25 cellular contexts compared by ENCODE assay signal in genomic region chr9:107138261-107138992, GRCh38.
A peak's percentile ranks its signal among the peaks of the same experiment; 100 is the strongest.
DNase-seq lines count a peak whose midpoint lies in the region; ATAC-seq and TF ChIP-seq lines count a peak whose summit lies in the region.
"Had no signal": no experiment of that assay in that cellular context is flagged by ENCODE, and none has a peak within 500 bp of the region (broad histone marks: within the 10 kb centered on the region; RNA-seq: fewer than 3 reads in every experiment).

No MANE protein-coding gene starts in this region.

- no peaks in the 10 kb centered on the region for H3K9me3 Mint-ChIP-seq in activated T-helper 17 cell treated with anti-CD3 and anti-CD28 coated beads, Interleukin-2, amount 50 U/mL, for 72 hours
- H3K9me3 Mint-ChIP-seq: activated naive CD8-positive, alpha-beta T cell treated with anti-CD3 and anti-CD28 coated beads, Interleukin-2, amount 10 ng/mL, durations not matched to agents 7 days and 5 days; CD4-positive, alpha-beta memory T cell; naive B cell; stimulated activated naive B cell treated with anti-CD40 and anti-IgM and Interleukin-4, amounts not matched to agents 10 μg/mL and 1 μg/mL and 100 μg/mL, for 72 hours had no signal

- in situ Hi-C loops in GM23248 (cut with MboI) (no loop called here), astrocyte of the cerebellum (cut with HindIII; ENCODE audit: low sequenced_read_pairs) (no loop called here)

- no peaks in the 10 kb centered on the region for H3K79me2 ChIP-seq in GM23248 (ENCODE audit: insufficient read depth)
- H3K79me2 ChIP-seq: hepatocyte had no signal

- TF ChIP-seq CTCF in astrocyte of the cerebellum (IDR thresholded peaks at IDR 0.05; ENCODE audit: low read depth, low read length, missing control alignments) (no peak), foreskin keratinocyte (conservative IDR thresholded peaks at IDR 0.05) (no peak)

- H3K27me3 ChIP-seq in GM23248 (replicated peaks; ENCODE audit: insufficient read depth) (peaks cover 50% of the 10 kb centered on the region), foreskin keratinocyte (peaks cover 28% of the 10 kb centered on the region)
- H3K27me3 ChIP-seq: body of pancreas, hepatocyte, uterus had no signal

- peaks cover 26% of the 10 kb centered on the region for H3K27me3 Mint-ChIP-seq in activated T-helper 17 cell treated with anti-CD3 and anti-CD28 coated beads, Interleukin-2, amount 50 U/mL, for 72 hours

- no peak overlapping the region for H3K4me3 Mint-ChIP-seq in activated T-helper 17 cell treated with anti-CD3 and anti-CD28 coated beads, Interleukin-2, amount 50 U/mL, for 72 hours
- H3K4me3 Mint-ChIP-seq: activated naive CD8-positive, alpha-beta T cell treated with anti-CD3 and anti-CD28 coated beads, Interleukin-2, amount 10 ng/mL, durations not matched to agents 7 days and 5 days; CD4-positive, alpha-beta memory T cell; naive B cell; stimulated activated naive B cell treated with anti-CD40 and anti-IgM and Interleukin-4, amounts not matched to agents 10 μg/mL and 1 μg/mL and 100 μg/mL, for 72 hours had no signal

- intact Hi-C loops in sciatic nerve (cut with DNase I): no loop called here

- peak; percentile 32 for DNase-seq in GM23248
- DNase-seq in astrocyte of the cerebellum (ENCODE audit: low read depth): peak; percentile 2
- peak; percentile 39 for DNase-seq in kidney tubule cell (ENCODE audit: low spot score)
- DNase-seq in sciatic nerve (ENCODE audit: low spot score): no peak
- DNase-seq in foreskin keratinocyte: no peak
- DNase-seq in NCI-H187 treated with DMSO at 0.1 percent for 48 hours (lab: John Stamatoyannopoulos, UW): no peak
- DNase-seq: activated CD4-positive, alpha-beta T cell treated with anti-CD3 and anti-CD28 coated beads for 48 hours; activated CD8-positive, alpha-beta memory T cell treated with anti-CD3 and anti-CD28 coated beads for 24 hours; activated gamma-delta T cell; activated naive CD8-positive, alpha-beta T cell treated with anti-CD3 and anti-CD28 coated beads, Interleukin-2, amount 10 ng/mL, durations not matched to agents 7 days and 5 days; naive B cell; SHP77 treated with DMSO at 0.1 percent for 48 hours; stimulated activated CD4-positive, alpha-beta T cell treated with anti-CD3 and anti-CD28 coated beads, Interleukin-12 subunit alpha, Interleukin-12 subunit beta, amount 100 ng/mL, for 4 hours; stimulated activated naive B cell treated with anti-CD40 and anti-IgM and Interleukin-4, amounts not matched to agents 10 μg/mL and 1 μg/mL and 100 μg/mL, for 72 hours; T1000; uterus; WERI-Rb-1 had no signal

- H3K4me1 ChIP-seq in GM23248 (ENCODE audit: insufficient read depth): no peaks in the 10 kb centered on the region
- no peaks in the 10 kb centered on the region for H3K4me1 ChIP-seq in foreskin keratinocyte
- H3K4me1 ChIP-seq: A549, body of pancreas, uterus had no signal

- no peak overlapping the region for H3K9ac ChIP-seq in GM23248

- no peak overlapping the region for H3K27ac Mint-ChIP-seq in activated T-helper 17 cell treated with anti-CD3 and anti-CD28 coated beads, Interleukin-2, amount 50 U/mL, for 72 hours
- H3K27ac Mint-ChIP-seq: activated naive CD8-positive, alpha-beta T cell treated with anti-CD3 and anti-CD28 coated beads, Interleukin-2, amount 10 ng/mL, durations not matched to agents 7 days and 5 days; stimulated activated naive B cell treated with anti-CD40 and anti-IgM and Interleukin-4, amounts not matched to agents 10 μg/mL and 1 μg/mL and 100 μg/mL, for 72 hours had no signal

- no peak overlapping the region for H3K4me2 ChIP-seq in GM23248 (ENCODE audit: unreplicated experiment)
- H3K4me2 ChIP-seq: A549, hepatocyte had no signal

- 20 to 24% methylated on average over 5 of the region's 5 CpGs for WGBS in GM23248 (ENCODE audit: low coverage in 1 of 2, low lambda C conversion rate in 2 of 2, missing lambda C conversion rate in 2 of 2), 2 experiments

- ATAC-seq in sciatic nerve: peak; percentile 49
- ATAC-seq in GM18519 (IDR thresholded peaks at IDR 0.05; ENCODE audit: low FRiP score, unreplicated experiment): no peak
- no peak for ATAC-seq in foreskin keratinocyte
- ATAC-seq in activated T-helper 17 cell treated with anti-CD3 and anti-CD28 coated beads, Interleukin-2, amount 50 U/mL, for 72 hours (replicated peaks): no peak
- ATAC-seq: body of pancreas; Panc1; stimulated activated naive B cell treated with anti-CD40 and anti-IgM and Interleukin-4, amounts not matched to agents 10 μg/mL and 1 μg/mL and 100 μg/mL, for 72 hours had no signal

- no peaks in the 10 kb centered on the region for H4K20me1 ChIP-seq in GM23248 (ENCODE audit: insufficient read depth)

- no peaks in the 10 kb centered on the region for H3K36me3 ChIP-seq in GM23248 (ENCODE audit: low read depth)
- H3K36me3 ChIP-seq: uterus, WERI-Rb-1 had no signal

- no peaks in the 10 kb centered on the region for H3K9me2 ChIP-seq in GM23248 (ENCODE audit: insufficient read depth)

- H3K27ac ChIP-seq in GM23248: no peak overlapping the region
- H3K27ac ChIP-seq in foreskin keratinocyte: no peak overlapping the region
- H3K27ac ChIP-seq: A549, body of pancreas, hepatocyte, HL-60, uterus, WERI-Rb-1 had no signal

- H3F3A ChIP-seq in GM23248 (ENCODE audit: insufficient read depth): no peaks in the 10 kb centered on the region

- H2AFZ ChIP-seq in GM23248: no peak overlapping the region
- H2AFZ ChIP-seq: hepatocyte had no signal

- no peaks in the 10 kb centered on the region for H3K4me1 Mint-ChIP-seq in activated T-helper 17 cell treated with anti-CD3 and anti-CD28 coated beads, Interleukin-2, amount 50 U/mL, for 72 hours
- H3K4me1 Mint-ChIP-seq: activated naive CD8-positive, alpha-beta T cell treated with anti-CD3 and anti-CD28 coated beads, Interleukin-2, amount 10 ng/mL, durations not matched to agents 7 days and 5 days; naive B cell; stimulated activated naive B cell treated with anti-CD40 and anti-IgM and Interleukin-4, amounts not matched to agents 10 μg/mL and 1 μg/mL and 100 μg/mL, for 72 hours had no signal

- no peaks in the 10 kb centered on the region for H3K36me3 Mint-ChIP-seq in activated T-helper 17 cell treated with anti-CD3 and anti-CD28 coated beads, Interleukin-2, amount 50 U/mL, for 72 hours (ENCODE audit: low read depth)
- H3K36me3 Mint-ChIP-seq: activated naive CD8-positive, alpha-beta T cell treated with anti-CD3 and anti-CD28 coated beads, Interleukin-2, amount 10 ng/mL, durations not matched to agents 7 days and 5 days; CD4-positive, alpha-beta memory T cell; naive B cell; stimulated activated naive B cell treated with anti-CD40 and anti-IgM and Interleukin-4, amounts not matched to agents 10 μg/mL and 1 μg/mL and 100 μg/mL, for 72 hours had no signal

- H3K4me3 ChIP-seq in GM23248 (no peak overlapping the region), astrocyte of the cerebellum (ENCODE audit: low read depth, low read length) (no peak overlapping the region)
- H3K4me3 ChIP-seq: A549, body of pancreas, hepatocyte, uterus had no signal

- no peaks in the 10 kb centered on the region for H3K9me3 ChIP-seq in GM23248 (ENCODE audit: low read depth)
- H3K9me3 ChIP-seq: A549, body of pancreas, uterus had no signal

Comparison
In these comparisons a context has a peak if more than half of its experiments do, and no peak if none do; other contexts are left out.
1. DNase-seq: peak in GM23248 (single experiment), astrocyte of the cerebellum (single experiment) and kidney tubule cell (single experiment); none in sciatic nerve (single experiment), foreskin keratinocyte (0 of 2) and NCI-H187 treated with DMSO at 0.1 percent for 48 hours (single experiment).